ENCODE assay signal across 16 cellular contexts in the genomic region with DNA sequence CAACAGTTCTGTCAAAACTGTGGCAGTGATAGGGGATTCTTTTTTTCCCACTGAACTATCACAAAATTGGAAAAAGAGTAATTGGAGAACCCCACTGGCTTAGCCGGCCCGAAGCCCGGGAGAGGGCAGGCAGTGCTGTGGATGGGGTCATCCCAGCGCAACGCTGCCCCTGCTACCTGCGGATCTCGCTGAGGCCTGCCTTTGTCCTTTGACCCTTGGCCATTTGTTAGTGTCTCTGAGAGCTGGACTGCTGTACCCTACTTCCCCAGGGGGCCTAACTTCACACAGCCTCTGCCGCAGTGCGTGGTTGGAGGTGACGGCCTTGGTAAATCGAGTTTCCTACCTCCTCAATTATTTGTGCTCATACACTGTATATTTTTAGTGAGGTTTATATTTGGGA. TPM values are rescaled to one million over a fixed set of nuclear protein-coding genes. Genes with fewer than 3 reads are reported as not detected.
DNase-seq lines count a peak whose midpoint lies in the region; ATAC-seq and TF ChIP-seq lines count a peak whose summit lies in the region.
"Had no signal": no experiment of that assay in that cellular context is flagged by ENCODE, and none has a peak within 500 bp of the region (broad histone marks: within the 10 kb centered on the region; RNA-seq: fewer than 3 reads in every experiment).

No MANE protein-coding gene starts in this region.

- POLR2A ChIA-PET in MCF 10A (lab: Yijun Ruan, JAX), result no interaction called here

- no peaks in the 10 kb centered on the region for H3K9me3 ChIP-seq in mesenchymal stem cell (ENCODE audit: control insufficient read depth, low read length)
- H3K9me3 ChIP-seq: BLaER1 had no signal

- no peak overlapping the region for H2BK120ac ChIP-seq in mesenchymal stem cell (ENCODE audit: low read depth, low read length)

- CTCF ChIA-PET in MCF 10A (lab: Yijun Ruan, JAX), result no interaction called here

- no TSS peak for BruUV-seq in MCF 10A (replicated peaks; lab: Mats Ljungman, UMichigan)

- no peak overlapping the region for H4K91ac ChIP-seq in mesenchymal stem cell (ENCODE audit: low read length)

- H3K23ac ChIP-seq in mesenchymal stem cell (ENCODE audit: low read length in 2 of 2), result no peak overlapping the region

- H3K36me3 Mint-ChIP-seq in immature natural killer cell, result peaks cover 26 to 51% (median 30%) of the 10 kb centered on the region in 3 donors
- H3K36me3 Mint-ChIP-seq in MCF 10A (ENCODE audit: insufficient read depth, unreplicated experiment), result peaks cover 72% of the 10 kb centered on the region

- no peak overlapping the region for H2BK12ac ChIP-seq in mesenchymal stem cell (ENCODE audit: low read length in 2 of 2)

- no peak overlapping the region for H3K4me2 ChIP-seq in mesenchymal stem cell (ENCODE audit: low read length, poor library complexity, severe bottlenecking)
- H3K4me2 ChIP-seq: BLaER1 had no signal

- H3K27me3 ChIP-seq in mesenchymal stem cell (ENCODE audit: control insufficient read depth in 1 of 2, insufficient read depth in 1 of 2, low read length in 2 of 2), result no peaks in the 10 kb centered on the region
- H3K27me3 ChIP-seq: BLaER1 had no signal

- TF ChIP-seq CTCF in MCF 10A (IDR thresholded peaks at IDR 0.05; ENCODE audit: unreplicated experiment), result no peak

- peaks cover 15% of the 10 kb centered on the region for H3K79me1 ChIP-seq in mesenchymal stem cell (replicated peaks; ENCODE audit: low read length, poor library complexity, severe bottlenecking)

- H3K27ac ChIP-seq in mesenchymal stem cell (ENCODE audit: low read length, poor library complexity, severe bottlenecking) (no peak overlapping the region), substantia nigra (ENCODE audit: low read depth, low read length, poor library complexity, severe bottlenecking) (no peak overlapping the region)
- H3K27ac ChIP-seq: 22Rv1, BLaER1, HL-60 had no signal

- H4K8ac ChIP-seq in mesenchymal stem cell (ENCODE audit: low read length), result peak overlapping the region; percentile 12

- no peak overlapping the region for H3K4me3 ChIP-seq in mesenchymal stem cell (ENCODE audit: insufficient read depth in 1 of 2, low read depth in 1 of 2, low read length in 2 of 2)
- H3K4me3 ChIP-seq: BLaER1 had no signal

- no peak overlapping the region for H3K4ac ChIP-seq in mesenchymal stem cell (ENCODE audit: low read depth in 1 of 2, low read length in 2 of 2)

- peaks cover 50 to 65% of the 10 kb centered on the region in 2 donors for H3K4me1 Mint-ChIP-seq in immature natural killer cell
- no peaks in the 10 kb centered on the region for H3K4me1 Mint-ChIP-seq in MCF 10A (ENCODE audit: insufficient read depth, unreplicated experiment)

- H2BK5ac ChIP-seq in mesenchymal stem cell (ENCODE audit: low read depth, low read length, poor library complexity, severe bottlenecking), result no peak overlapping the region

- intact Hi-C loops in posterior vena cava (cut with DNase I), result no loop called here
- intact Hi-C loops in MCF 10A (cut with micrococcal nuclease), result no loop called here

- no peak overlapping the region for H3K18ac ChIP-seq in mesenchymal stem cell (ENCODE audit: low read depth in 1 of 2, low read length in 2 of 2)

- peak; percentile 16 for DNase-seq in activated effector memory CD4-positive, alpha-beta T cell treated with anti-CD3 and anti-CD28 coated beads, Interleukin-2, amount 50 U/mL, for 16 hours
- no peak for DNase-seq in activated effector memory CD4-positive, alpha-beta T cell treated with Interleukin-2 at 50 U/mL for 16 hours
- DNase-seq in immature natural killer cell (no peak), mesenchymal stem cell (no peak), posterior vena cava (ENCODE audit: low spot score) (peak; percentile 48), substantia nigra (lab: John Stamatoyannopoulos, UW) (no peak), MCF 10A (ENCODE audit: unreplicated experiment) (no peak)
- DNase-seq: AML-193, DMS53, GF-D8, HCEC 1CT, HFFc6 had no signal

- 95% methylated on average over 7 of the region's 11 CpGs for WGBS in mesenchymal stem cell

- no peaks in the 10 kb centered on the region for H3K4me1 ChIP-seq in mesenchymal stem cell (ENCODE audit: control insufficient read depth, insufficient read depth, low read depth, low read length)

- no peak overlapping the region for H2AFZ ChIP-seq in mesenchymal stem cell (ENCODE audit: low read depth, low read length)

- H3K4me3 Mint-ChIP-seq in immature natural killer cell (peak overlapping the region in 2 of 5 donors; percentile 25 to 35), MCF 10A (ENCODE audit: unreplicated experiment) (no peak overlapping the region)
- H3K4me3 Mint-ChIP-seq: HFFc6 had no signal

- H3K27ac Mint-ChIP-seq in immature natural killer cell (peak overlapping the region in 5 of 6 donors; percentile 3 to 81 (median 67)), MCF 10A (ENCODE audit: low read depth, unreplicated experiment) (no peak overlapping the region)
- H3K27ac Mint-ChIP-seq: HFFc6 had no signal

- H3K27me3 Mint-ChIP-seq in immature natural killer cell (ENCODE audit: low read depth in 3 of 3), result peaks cover 3 to 9% (median 4%) of the 10 kb centered on the region in 3 donors
- H3K27me3 Mint-ChIP-seq in MCF 10A (ENCODE audit: insufficient read depth, unreplicated experiment), result no peaks in the 10 kb centered on the region

- H3K36me3 ChIP-seq in mesenchymal stem cell (ENCODE audit: control insufficient read depth in 1 of 2, insufficient read depth in 2 of 2, low read depth in 1 of 2, low read length in 2 of 2), result peaks cover 46 to 60% of the 10 kb centered on the region in 2 experiments

- H2BK15ac ChIP-seq in mesenchymal stem cell (ENCODE audit: low read depth, poor library complexity, severe bottlenecking), result no peak overlapping the region

- no peaks in the 10 kb centered on the region for H3K9me3 Mint-ChIP-seq in immature natural killer cell
- H3K9me3 Mint-ChIP-seq in MCF 10A (ENCODE audit: unreplicated experiment), result no peaks in the 10 kb centered on the region
- H3K9me3 Mint-ChIP-seq: HFFc6 had no signal

- H3K14ac ChIP-seq in mesenchymal stem cell (ENCODE audit: low read length in 2 of 2), result no peak overlapping the region

- no peak overlapping the region for H2AK5ac ChIP-seq in mesenchymal stem cell (ENCODE audit: low read length, severe bottlenecking)

- no peak for ATAC-seq in GM18511 (IDR thresholded peaks at IDR 0.05; ENCODE audit: unreplicated experiment)

- H3K9ac ChIP-seq in mesenchymal stem cell (ENCODE audit: low read length), result no peak overlapping the region
- H3K9ac ChIP-seq: BLaER1 had no signal

RNA-seq across cellular contexts. Expression of a gene that starts 43.0 kb away (rescaled TPM):
- not detected for polyA plus RNA-seq in immature natural killer cell
- 0.07 TPM for polyA plus RNA-seq in mesenchymal stem cell (2013, experiment 1 of 2)
- polyA plus RNA-seq in mesenchymal stem cell (2013, experiment 2 of 2), result 0.11 TPM
- total RNA-seq in posterior vena cava (1 to 10 TPM in 1 of 2 donors, under 1 TPM in 1; 0.71 to 1.1 TPM), MCF 10A (2022) (0.37 and 0.66 TPM in 2 replicates)

Comparison
In these comparisons a context has a peak if more than half of its experiments do, and no peak if none do; other contexts are left out.
1. DNase-seq: peak in activated effector memory CD4-positive, alpha-beta T cell treated with anti-CD3 and anti-CD28 coated beads, Interleukin-2, amount 50 U/mL, for 16 hours (single experiment) and posterior vena cava (single experiment); none in activated effector memory CD4-positive, alpha-beta T cell treated with Interleukin-2 at 50 U/mL for 16 hours (single experiment), immature natural killer cell (0 of 3), mesenchymal stem cell (single experiment), substantia nigra (0 of 49) and MCF 10A (single experiment).